ENCODE assay signal across 16 cellular contexts in the genomic region with DNA sequence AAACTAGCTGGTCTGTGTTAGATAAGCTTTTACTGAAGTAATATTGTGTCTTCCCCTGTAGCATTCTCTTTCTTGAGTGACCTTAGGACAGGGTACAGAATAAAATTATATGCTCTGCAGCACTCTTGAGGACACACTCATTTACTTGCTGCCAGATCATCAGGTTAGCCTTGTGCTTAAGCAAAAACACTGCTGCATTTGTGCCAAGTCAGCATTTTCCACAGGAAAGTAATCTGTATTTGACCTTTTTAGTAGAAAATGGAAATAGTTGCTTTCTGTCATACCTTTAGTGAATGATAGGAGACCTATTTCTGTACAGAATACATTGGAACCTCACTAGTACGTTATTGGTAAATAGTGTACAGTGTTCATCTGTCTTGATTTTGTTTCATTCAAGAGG.
"Had no signal": no experiment of that assay in that cellular context is flagged by ENCODE, and none has a peak within 500 bp of the region (broad histone marks: within the 10 kb centered on the region; RNA-seq: fewer than 3 reads in every experiment).

No MANE protein-coding gene starts in this region.

- H3K27me3 ChIP-seq: foreskin keratinocyte, suprapubic skin, upper lobe of left lung had no signal

- H3K27me3 Mint-ChIP-seq: brain; natural killer cell treated with Interleukin-12 subunit alpha and Interleukin-12 subunit beta and Interleukin-15 and Interleukin-18, amount 100 ng/mL, for 72 hours; T-helper 17 cell had no signal

- H3K27ac Mint-ChIP-seq: natural killer cell treated with Interleukin-12 subunit alpha and Interleukin-12 subunit beta and Interleukin-15 and Interleukin-18, amount 100 ng/mL, for 72 hours; T-helper 17 cell had no signal

- H3K27ac ChIP-seq: foreskin keratinocyte, suprapubic skin, upper lobe of left lung had no signal

- H3K9me3 ChIP-seq: suprapubic skin, upper lobe of left lung had no signal

- DNase-seq: activated CD4-positive, alpha-beta T cell treated with anti-CD3 and anti-CD28 coated beads for 48 hours; activated effector memory CD4-positive, alpha-beta T cell treated with Interleukin-2 at 50 U/mL for 16 hours; activated naive CD4-positive, alpha-beta T cell treated with anti-CD3 and anti-CD28 coated beads, Interleukin-2, amount 50 U/mL, for 16 hours; amygdala; central memory CD4-positive, alpha-beta T cell; effector memory CD4-positive, alpha-beta T cell; foreskin keratinocyte; mesendoderm; stimulated activated CD4-positive, alpha-beta T cell treated with anti-CD3 and anti-CD28 coated beads, Interleukin-15, amount 100 ng/mL, for 24 hours; stimulated activated CD4-positive, alpha-beta T cell treated with anti-CD3 and anti-CD28 coated beads, Interleukin-4, amount 100 ng/mL, for 1 hour; stimulated activated naive CD4-positive, alpha-beta T cell; T-helper 17 cell; upper lobe of left lung had no signal

- H3K4me1 Mint-ChIP-seq: brain had no signal

- H3K4me1 ChIP-seq: foreskin keratinocyte, suprapubic skin, upper lobe of left lung had no signal

- H3K4me3 Mint-ChIP-seq: brain; natural killer cell treated with Interleukin-12 subunit alpha and Interleukin-12 subunit beta and Interleukin-15 and Interleukin-18, amount 100 ng/mL, for 72 hours; T-helper 17 cell had no signal

- H3K4me3 ChIP-seq: suprapubic skin, upper lobe of left lung had no signal

- H3K9me3 Mint-ChIP-seq: brain; natural killer cell treated with Interleukin-12 subunit alpha and Interleukin-12 subunit beta and Interleukin-15 and Interleukin-18, amount 100 ng/mL, for 72 hours had no signal

- ATAC-seq: foreskin keratinocyte; natural killer cell treated with Interleukin-12 subunit alpha and Interleukin-12 subunit beta and Interleukin-15 and Interleukin-18, amount 100 ng/mL, for 72 hours; T-helper 17 cell had no signal
